Comparison of ENCODE assay signal across 8 cellular contexts in the genomic region with DNA sequence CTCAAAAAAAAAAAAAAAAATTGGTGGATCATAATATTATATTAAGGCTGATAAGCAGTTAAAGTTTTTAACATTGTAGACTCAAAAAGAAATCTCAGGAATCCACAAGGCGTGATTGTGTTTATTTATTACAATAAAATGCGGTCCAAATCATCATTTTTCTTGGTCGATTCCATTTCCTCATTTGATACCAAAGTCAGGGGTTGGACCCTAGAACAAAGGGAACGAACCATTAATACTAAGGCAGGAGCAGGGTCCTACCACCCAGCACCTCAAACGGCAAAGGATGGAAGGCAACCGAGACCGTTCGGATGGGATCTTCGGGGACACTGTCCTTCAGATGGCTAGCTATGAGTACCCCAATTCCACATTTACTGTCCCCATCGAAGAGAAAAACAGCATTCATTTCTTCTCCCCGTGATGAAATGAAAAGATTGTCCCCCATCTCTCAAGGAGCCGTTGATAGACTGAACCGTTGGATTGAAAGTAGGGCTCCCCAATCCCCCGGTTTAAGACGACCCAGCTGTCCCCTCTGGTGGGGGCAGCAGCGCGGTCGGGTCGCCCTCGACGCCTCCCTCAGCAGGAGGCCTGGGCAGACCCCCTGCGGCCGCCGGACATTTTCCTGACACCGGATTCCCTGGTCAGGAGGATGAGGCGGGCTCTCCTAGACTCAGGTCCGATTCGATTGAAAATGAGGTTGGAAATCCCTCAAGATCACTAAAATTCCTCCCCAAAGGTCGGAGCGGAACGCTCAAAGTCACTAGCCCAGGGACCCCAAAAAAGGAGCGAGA. TPM values are rescaled to one million over a fixed set of nuclear protein-coding genes. Genes with fewer than 3 reads are reported as not detected.
A peak's percentile ranks its signal among the peaks of the same experiment; 100 is the strongest.
DNase-seq lines count a peak whose midpoint lies in the region; ATAC-seq and TF ChIP-seq lines count a peak whose summit lies in the region.

No MANE protein-coding gene starts in this region.

- peak overlapping the region; percentile 73 to 97 (median 86) for H3K27ac Mint-ChIP-seq in CD4-positive, alpha-beta memory T cell
- H3K27ac Mint-ChIP-seq in activated naive CD4-positive, alpha-beta T cell treated with anti-CD3 and anti-CD28 coated beads, Interleukin-2, amount 50 U/mL, for 72 hours = peak overlapping the region; percentile 96 to 99
- peak overlapping the region; percentile 98 for H3K27ac Mint-ChIP-seq in stimulated activated effector memory CD8-positive, alpha-beta T cell treated with anti-CD3 and anti-CD28 coated beads, Interleukin-12 subunit alpha, Interleukin-12 subunit beta, amount 100 ng/mL, for 72 hours

- H3K4me1 Mint-ChIP-seq in CD4-positive, alpha-beta memory T cell = peaks cover 12 to 24% (median 17%) of the 10 kb centered on the region in 4 donors
- peaks cover 14% of the 10 kb centered on the region for H3K4me1 Mint-ChIP-seq in stimulated activated effector memory CD8-positive, alpha-beta T cell treated with anti-CD3 and anti-CD28 coated beads, Interleukin-12 subunit alpha, Interleukin-12 subunit beta, amount 100 ng/mL, for 72 hours

- H3K36me3 Mint-ChIP-seq in CD4-positive, alpha-beta memory T cell = peaks cover 0 to 2% of the 10 kb centered on the region in 2 donors
- peaks cover 5 to 19% of the 10 kb centered on the region in 2 donors for H3K36me3 Mint-ChIP-seq in activated naive CD4-positive, alpha-beta T cell treated with anti-CD3 and anti-CD28 coated beads, Interleukin-2, amount 50 U/mL, for 72 hours
- no peaks in the 10 kb centered on the region for H3K36me3 Mint-ChIP-seq in stimulated activated effector memory CD8-positive, alpha-beta T cell treated with anti-CD3 and anti-CD28 coated beads, Interleukin-12 subunit alpha, Interleukin-12 subunit beta, amount 100 ng/mL, for 72 hours

- no peaks in the 10 kb centered on the region for H3K36me3 ChIP-seq in CD4-positive, alpha-beta memory T cell (ENCODE audit: insufficient read depth, low read length)

- no peaks in the 10 kb centered on the region for H3K27me3 ChIP-seq in CD4-positive, alpha-beta memory T cell (ENCODE audit: insufficient read depth, low read length)

- POLR2A ChIA-PET in CD4-positive, alpha-beta memory T cell (lab: Charles Lee; ENCODE audit: partially characterized antibody) = interaction anchor here (0.5 to 1.4 kb wide), 2 partner anchors 42 to 62 kb away, joined by 3 to 5 read pairs; no protein-coding TSS in a partner anchor
- POLR2A ChIA-PET in HEK293T (lab: Yijun Ruan, JAX) = interaction anchor here (0.8 to 2.0 kb wide), 3 partner anchors 47 to 106 kb away, joined by 3 to 5 read pairs (median 5); no protein-coding TSS in a partner anchor

- H3K4me1 ChIP-seq in CD4-positive, alpha-beta memory T cell (ENCODE audit: insufficient read depth, low read length) = peaks cover 17% of the 10 kb centered on the region

- CTCF ChIA-PET in CD4-positive, alpha-beta memory T cell (lab: Charles Lee; ENCODE audit: partially characterized antibody) = interaction anchor here (0.6 kb wide), 2 partner anchors 51 to 810 kb away, joined by 3 read pairs; no protein-coding TSS in a partner anchor
- CTCF ChIA-PET in HEK293T (lab: Yijun Ruan, JAX) = no interaction called here

- H3K9me3 ChIP-seq in CD4-positive, alpha-beta memory T cell (ENCODE audit: control insufficient read depth in 1 of 2, low read length in 2 of 2) = no peaks in the 10 kb centered on the region
- H3K9me3 ChIP-seq in iPS-18c (ENCODE audit: control insufficient read depth, insufficient read depth, low read length) = no peaks in the 10 kb centered on the region

- H3K9me3 Mint-ChIP-seq in CD4-positive, alpha-beta memory T cell = no peaks in the 10 kb centered on the region
- no peaks in the 10 kb centered on the region for H3K9me3 Mint-ChIP-seq in activated naive CD4-positive, alpha-beta T cell treated with anti-CD3 and anti-CD28 coated beads, Interleukin-2, amount 50 U/mL, for 72 hours
- H3K9me3 Mint-ChIP-seq in stimulated activated effector memory CD8-positive, alpha-beta T cell treated with anti-CD3 and anti-CD28 coated beads, Interleukin-12 subunit alpha, Interleukin-12 subunit beta, amount 100 ng/mL, for 72 hours = no peaks in the 10 kb centered on the region

- peak in 1 of 2 donors; percentile 10 for ATAC-seq in activated naive CD4-positive, alpha-beta T cell treated with anti-CD3 and anti-CD28 coated beads, Interleukin-2, amount 50 U/mL, for 72 hours
- ATAC-seq in stimulated activated effector memory CD8-positive, alpha-beta T cell treated with anti-CD3 and anti-CD28 coated beads, Interleukin-12 subunit alpha, Interleukin-12 subunit beta, amount 100 ng/mL, for 72 hours = peak; percentile 3

- H3K27ac ChIP-seq in CD4-positive, alpha-beta memory T cell (ENCODE audit: low read depth, low read length) = peak overlapping the region; percentile 28

- DNase-seq in CD4-positive, alpha-beta memory T cell = peak in 1 of 5 donors; percentile 4
- DNase-seq in HEK293T (ENCODE audit: extremely low spot score) (peak; percentile 52), NCI-H2196 treated with DMSO at 0.1 percent for 48 hours (lab: John Stamatoyannopoulos, UW; ENCODE audit: unreplicated experiment) (no peak), NCI-H187 treated with DMSO at 0.1 percent for 48 hours (lab: John Stamatoyannopoulos, UW) (no peak), NCI-H1694 treated with DMSO at 0.1 percent for 48 hours (lab: John Stamatoyannopoulos, UW) (no peak)
- DNase-seq in activated naive CD4-positive, alpha-beta T cell treated with anti-CD3 and anti-CD28 coated beads, Interleukin-2, amount 50 U/mL, for 72 hours (ENCODE audit: low spot score in 2 of 2) = peak in 1 of 2 donors; percentile 31
- no peak for DNase-seq in stimulated activated effector memory CD8-positive, alpha-beta T cell treated with anti-CD3 and anti-CD28 coated beads, Interleukin-12 subunit alpha, Interleukin-12 subunit beta, amount 100 ng/mL, for 72 hours (ENCODE audit: low spot score in 2 of 2)

- intact Hi-C loops in CD4-positive, alpha-beta memory T cell (cut with micrococcal nuclease) = no loop called here

- H3K4me3 Mint-ChIP-seq in CD4-positive, alpha-beta memory T cell = peak overlapping the region; percentile 88 to 97 (median 92)
- peak overlapping the region; percentile 90 for H3K4me3 Mint-ChIP-seq in stimulated activated effector memory CD8-positive, alpha-beta T cell treated with anti-CD3 and anti-CD28 coated beads, Interleukin-12 subunit alpha, Interleukin-12 subunit beta, amount 100 ng/mL, for 72 hours

- H3K27me3 Mint-ChIP-seq in CD4-positive, alpha-beta memory T cell = no peaks in the 10 kb centered on the region

- H3K4me3 ChIP-seq in CD4-positive, alpha-beta memory T cell (ENCODE audit: low read length in 2 of 2) = peak overlapping the region; percentile 27 to 70
- peak overlapping the region; percentile 83 for H3K4me3 ChIP-seq in iPS-18c (ENCODE audit: insufficient read depth, low read depth, low read length)

TF ChIP-seq in HEK293T, 16 proteins besides CTCF, POLR2A, EP300 and RAD21:
- TF ChIP-seq TARDBP (IDR thresholded peaks at IDR 0.05) (no peak), NFRKB (IDR thresholded peaks at IDR 0.05) (no peak), FOXM1 (IDR thresholded peaks at IDR 0.05; ENCODE audit: borderline replicate concordance) (no peak), L3MBTL2 (conservative IDR thresholded peaks at IDR 0.05) (no peak), PKNOX1 (IDR thresholded peaks at IDR 0.05) (no peak), CTBP1 (IDR thresholded peaks at IDR 0.05; ENCODE audit: borderline replicate concordance) (no peak), FOXK2 (IDR thresholded peaks at IDR 0.05) (no peak), HDGF (IDR thresholded peaks at IDR 0.05; ENCODE audit: borderline replicate concordance) (no peak), ZNF384 (IDR thresholded peaks at IDR 0.05) (no peak), BHLHE40 (IDR thresholded peaks at IDR 0.05; ENCODE audit: borderline replicate concordance) (no peak), ARNT (IDR thresholded peaks at IDR 0.05) (no peak)

RNA-seq across cellular contexts. Expression of gene DMC1, which starts 0.6 kb away (rescaled TPM):
- total RNA-seq in CD4-positive, alpha-beta memory T cell = 1 to 10 TPM in 1 of 2 experiments, under 1 TPM in 1; 0.29 to 1.1 TPM
- polyA plus RNA-seq in CD4-positive, alpha-beta memory T cell = not detected
- total RNA-seq in activated naive CD4-positive, alpha-beta T cell treated with anti-CD3 and anti-CD28 coated beads, Interleukin-2, amount 50 U/mL, for 72 hours = 10 to 100 TPM; 10.8 to 21.1 TPM

Comparison
In these comparisons a context has a peak if more than half of its experiments do, and no peak if none do; other contexts are left out.
1. RNA of gene DMC1, which starts 0.6 kb away (total RNA-seq): 10.8 to 21.1 TPM in activated naive CD4-positive, alpha-beta T cell treated with anti-CD3 and anti-CD28 coated beads, Interleukin-2, amount 50 U/mL, for 72 hours; 0.29 to 1.1 TPM in CD4-positive, alpha-beta memory T cell; every median in the first group is over 4 times any median in the second.
2. Peak in every context shown above with its lines, with median percentiles within 50 percentile points of each other: H3K27ac Mint-ChIP-seq.